Comparison of ENCODE assay signal across 19 cellular contexts in the genomic region with DNA sequence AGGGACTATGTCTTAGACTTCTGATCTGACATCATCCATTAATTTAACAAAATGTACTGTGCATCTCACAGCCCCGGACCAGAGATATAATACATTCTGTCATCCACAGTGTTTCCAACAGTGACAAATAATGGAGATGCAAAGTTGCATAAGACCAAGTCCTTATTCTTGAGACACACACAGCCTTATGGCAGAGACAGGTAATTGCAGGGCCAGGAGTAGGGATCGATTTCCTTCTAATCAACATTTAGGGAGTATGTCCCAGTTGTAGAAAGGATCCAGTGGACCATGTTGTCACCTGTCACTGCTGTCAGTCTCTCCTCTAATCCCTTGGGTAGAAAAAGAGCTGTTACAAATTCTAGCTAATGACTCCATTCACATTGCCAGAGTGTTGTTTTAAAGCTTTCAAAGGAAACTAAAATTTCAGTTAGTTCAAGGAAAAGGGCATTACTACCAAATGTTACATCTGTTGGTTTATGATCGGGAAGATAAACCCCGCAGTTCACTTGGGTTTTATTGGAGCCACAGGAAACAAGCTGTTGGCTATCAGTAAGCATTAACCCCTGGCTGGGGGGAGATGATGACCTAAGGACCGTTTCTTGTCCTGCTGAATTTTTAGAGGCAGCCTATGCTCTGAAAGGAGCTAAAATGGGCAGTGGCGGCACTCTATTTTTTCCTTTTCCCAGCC.
A peak's percentile ranks its signal among the peaks of the same experiment; 100 is the strongest.
DNase-seq lines count a peak whose midpoint lies in the region; ATAC-seq and TF ChIP-seq lines count a peak whose summit lies in the region.
"Had no signal": no experiment of that assay in that cellular context is flagged by ENCODE, and none has a peak within 500 bp of the region (broad histone marks: within the 10 kb centered on the region; RNA-seq: fewer than 3 reads in every experiment).

No MANE protein-coding gene starts in this region.

- no peak for TF ChIP-seq POLR2A in HCT116 (IDR thresholded peaks at IDR 0.05; ENCODE audit: borderline replicate concordance, extremely low read depth, insufficient read depth, insufficient read length)

- no peaks in the 10 kb centered on the region for H3K79me2 ChIP-seq in HCT116 (ENCODE audit: insufficient read depth, low read length)

- CTCF ChIA-PET in HCT116 (lab: Charles Lee) = no interaction called here

- no peaks in the 10 kb centered on the region for H3K27me3 ChIP-seq in HCT116 (ENCODE audit: insufficient read depth, low read length)
- H3K27me3 ChIP-seq in WERI-Rb-1 (ENCODE audit: insufficient read depth, low read depth, severe bottlenecking) = no peaks in the 10 kb centered on the region
- no peaks in the 10 kb centered on the region for H3K27me3 ChIP-seq in dorsolateral prefrontal cortex
- H3K27me3 ChIP-seq: ovary, testis had no signal

- RAD21 ChIA-PET in HCT116 (lab: Charles Lee; ENCODE audit: low non-redundant PET in 1 of 2, low total read pairs in 2 of 2, uncharacterized antibody in 2 of 2, unreplicated experiment in 2 of 2) = no interaction called here

- H3K36me3 ChIP-seq in HCT116 (ENCODE audit: control insufficient read depth in 1 of 2, insufficient read depth in 2 of 2, low read length in 2 of 2) = no peaks in the 10 kb centered on the region
- no peaks in the 10 kb centered on the region for H3K36me3 ChIP-seq in WERI-Rb-1
- H3K36me3 ChIP-seq: ovary had no signal

- TF ChIP-seq CTCF in GM12864 (IDR thresholded peaks at IDR 0.05; ENCODE audit: low read depth, low read length, missing control alignments) (peak; percentile 25), HCT116 (IDR thresholded peaks at IDR 0.05 in 2 of 3, conservative IDR thresholded peaks at IDR 0.05 in 1 of 3; ENCODE audit: borderline replicate concordance in 1 of 3, insufficient read depth in 1 of 3, low read depth in 2 of 3, low read length in 2 of 3) (peak in 2 of 3 experiments; percentile 38 to 39; a peak in 4 of 6 replicates), WERI-Rb-1 (IDR thresholded peaks at IDR 0.05; ENCODE audit: low read depth, low read length) (0 out of 2 replicates have a peak, but pooled peaks have one; percentile 20), dorsolateral prefrontal cortex (IDR thresholded peaks at IDR 0.05 in 54 of 56, conservative IDR thresholded peaks at IDR 0.05 in 2 of 56; ENCODE audit: low read depth in 1 of 56, partially characterized antibody in 56 of 56) (no peak)

- no peak overlapping the region for H3K4me3 ChIP-seq in GM12864 (ENCODE audit: low read depth, low read length)
- H3K4me3 ChIP-seq in HCT116 (replicated peaks in 1 of 2; ENCODE audit: low read depth in 1 of 2, low read length in 2 of 2) = no peak overlapping the region
- no peak overlapping the region for H3K4me3 ChIP-seq in WERI-Rb-1 (ENCODE audit: low read depth, low read length)
- H3K4me3 ChIP-seq in dorsolateral prefrontal cortex = no peak overlapping the region
- H3K4me3 ChIP-seq: ovary, testis had no signal

- no peak overlapping the region for H3K4me2 ChIP-seq in HCT116 (ENCODE audit: low read length)

- H3K4me1 ChIP-seq in HCT116 (ENCODE audit: control insufficient read depth in 1 of 2, insufficient read depth in 2 of 2, low read length in 2 of 2) = no peaks in the 10 kb centered on the region
- H3K4me1 ChIP-seq: testis had no signal

- no peak overlapping the region for H3K9ac ChIP-seq in HCT116 (ENCODE audit: low read length)

- BruUV-seq in HCT116 (replicated peaks; lab: Mats Ljungman, UMichigan) = no TSS peak

- intact Hi-C loops in HCT116 (cut with micrococcal nuclease) = no loop called here
- intact Hi-C loops in dorsolateral prefrontal cortex (cut with DNase I) = no loop called here

- H2AFZ ChIP-seq in HCT116 (ENCODE audit: low read depth, low read length, poor library complexity, severe bottlenecking) = no peak overlapping the region

- no peaks in the 10 kb centered on the region for H3K9me2 ChIP-seq in HCT116 (ENCODE audit: insufficient read depth)

- TF ChIP-seq RAD21 in HCT116 (IDR thresholded peaks at IDR 0.05; ENCODE audit: low read depth) = peak; percentile 14; the same call in 1 of the 2 replicates

- no peaks in the 10 kb centered on the region for H4K20me1 ChIP-seq in HCT116 (ENCODE audit: insufficient read depth)

- H3K27ac ChIP-seq in HCT116 (ENCODE audit: low read depth, low read length) (no peak overlapping the region), WERI-Rb-1 (no peak overlapping the region), dorsolateral prefrontal cortex (no peak overlapping the region)
- H3K27ac ChIP-seq: C4-2B, ovary, RWPE1, testis had no signal

- POLR2A ChIA-PET in HCT116 (lab: Charles Lee) = no interaction called here

- ATAC-seq in HCT116 (0 out of 2 replicates have a peak, but pooled peaks have one; percentile 36), HG02981 (IDR thresholded peaks at IDR 0.05; ENCODE audit: unreplicated experiment) (no peak), HG02610 (IDR thresholded peaks at IDR 0.05; ENCODE audit: unreplicated experiment) (no peak)
- ATAC-seq: left colon had no signal

- H3K9me3 ChIP-seq in HCT116 (ENCODE audit: control insufficient read depth in 1 of 2, insufficient read depth in 1 of 2, low read depth in 1 of 2, low read length in 2 of 2) (no peaks in the 10 kb centered on the region), WERI-Rb-1 (ENCODE audit: severe bottlenecking) (no peaks in the 10 kb centered on the region)
- H3K9me3 ChIP-seq: ovary, testis had no signal

- DNase-seq in GM12864 (ENCODE audit: low read depth) (no peak), HCT116 (ENCODE audit: low read depth, low spot score) (no peak), WERI-Rb-1 (no peak), left kidney (ENCODE audit: low read depth, low spot score) (peak; percentile 13), dorsolateral prefrontal cortex (no peak)
- DNase-seq: activated naive CD4-positive, alpha-beta T cell; DMS79 treated with DMSO at 0.1 percent for 48 hours; KG1; left colon; NCI-H187; NCI-H526; ovary; stimulated activated CD4-positive, alpha-beta T cell treated with anti-CD3 and anti-CD28 coated beads, Interleukin-4, amount 100 ng/mL, for 1 hour; T-helper 1 cell; testis had no signal

TF ChIP-seq in HCT116, 20 proteins besides CTCF, POLR2A, EP300 and RAD21 (continues in another document):
- TF ChIP-seq FOSL1 (IDR thresholded peaks at IDR 0.05; ENCODE audit: low read depth) = no peak
- TF ChIP-seq YY1 (IDR thresholded peaks at IDR 0.05; ENCODE audit: extremely low read depth, insufficient replicate concordance, low read depth, low read length) = no peak
- TF ChIP-seq, protein P1, sequence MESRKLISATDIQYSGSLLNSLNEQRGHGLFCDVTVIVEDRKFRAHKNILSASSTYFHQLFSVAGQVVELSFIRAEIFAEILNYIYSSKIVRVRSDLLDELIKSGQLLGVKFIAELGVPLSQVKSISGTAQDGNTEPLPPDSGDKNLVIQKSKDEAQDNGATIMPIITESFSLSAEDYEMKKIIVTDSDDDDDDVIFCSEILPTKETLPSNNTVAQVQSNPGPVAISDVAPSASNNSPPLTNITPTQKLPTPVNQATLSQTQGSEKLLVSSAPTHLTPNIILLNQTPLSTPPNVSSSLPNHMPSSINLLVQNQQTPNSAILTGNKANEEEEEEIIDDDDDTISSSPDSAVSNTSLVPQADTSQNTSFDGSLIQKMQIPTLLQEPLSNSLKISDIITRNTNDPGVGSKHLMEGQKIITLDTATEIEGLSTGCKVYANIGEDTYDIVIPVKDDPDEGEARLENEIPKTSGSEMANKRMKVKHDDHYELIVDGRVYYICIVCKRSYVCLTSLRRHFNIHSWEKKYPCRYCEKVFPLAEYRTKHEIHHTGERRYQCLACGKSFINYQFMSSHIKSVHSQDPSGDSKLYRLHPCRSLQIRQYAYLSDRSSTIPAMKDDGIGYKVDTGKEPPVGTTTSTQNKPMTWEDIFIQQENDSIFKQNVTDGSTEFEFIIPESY (IDR thresholded peaks at IDR 0.05; ENCODE audit: extremely low read depth, insufficient replicate concordance, low read length) = no peak
- no peak for TF ChIP-seq SIN3A (IDR thresholded peaks at IDR 0.05; ENCODE audit: low read depth)
- no peak for TF ChIP-seq EGR1 (IDR thresholded peaks at IDR 0.05; ENCODE audit: low read depth)
- TF ChIP-seq, protein P2, sequence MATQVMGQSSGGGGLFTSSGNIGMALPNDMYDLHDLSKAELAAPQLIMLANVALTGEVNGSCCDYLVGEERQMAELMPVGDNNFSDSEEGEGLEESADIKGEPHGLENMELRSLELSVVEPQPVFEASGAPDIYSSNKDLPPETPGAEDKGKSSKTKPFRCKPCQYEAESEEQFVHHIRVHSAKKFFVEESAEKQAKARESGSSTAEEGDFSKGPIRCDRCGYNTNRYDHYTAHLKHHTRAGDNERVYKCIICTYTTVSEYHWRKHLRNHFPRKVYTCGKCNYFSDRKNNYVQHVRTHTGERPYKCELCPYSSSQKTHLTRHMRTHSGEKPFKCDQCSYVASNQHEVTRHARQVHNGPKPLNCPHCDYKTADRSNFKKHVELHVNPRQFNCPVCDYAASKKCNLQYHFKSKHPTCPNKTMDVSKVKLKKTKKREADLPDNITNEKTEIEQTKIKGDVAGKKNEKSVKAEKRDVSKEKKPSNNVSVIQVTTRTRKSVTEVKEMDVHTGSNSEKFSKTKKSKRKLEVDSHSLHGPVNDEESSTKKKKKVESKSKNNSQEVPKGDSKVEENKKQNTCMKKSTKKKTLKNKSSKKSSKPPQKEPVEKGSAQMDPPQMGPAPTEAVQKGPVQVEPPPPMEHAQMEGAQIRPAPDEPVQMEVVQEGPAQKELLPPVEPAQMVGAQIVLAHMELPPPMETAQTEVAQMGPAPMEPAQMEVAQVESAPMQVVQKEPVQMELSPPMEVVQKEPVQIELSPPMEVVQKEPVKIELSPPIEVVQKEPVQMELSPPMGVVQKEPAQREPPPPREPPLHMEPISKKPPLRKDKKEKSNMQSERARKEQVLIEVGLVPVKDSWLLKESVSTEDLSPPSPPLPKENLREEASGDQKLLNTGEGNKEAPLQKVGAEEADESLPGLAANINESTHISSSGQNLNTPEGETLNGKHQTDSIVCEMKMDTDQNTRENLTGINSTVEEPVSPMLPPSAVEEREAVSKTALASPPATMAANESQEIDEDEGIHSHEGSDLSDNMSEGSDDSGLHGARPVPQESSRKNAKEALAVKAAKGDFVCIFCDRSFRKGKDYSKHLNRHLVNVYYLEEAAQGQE (IDR thresholded peaks at IDR 0.05; ENCODE audit: low read depth) = no peak
- no peak for TF ChIP-seq CEBPB (IDR thresholded peaks at IDR 0.05; ENCODE audit: low read depth)
- TF ChIP-seq ZFX (IDR thresholded peaks at IDR 0.05) = no peak
- no peak for TF ChIP-seq ELF1 (IDR thresholded peaks at IDR 0.05; ENCODE audit: borderline replicate concordance, low read depth)
- no peak for TF ChIP-seq EZH2phosphoT487 (IDR thresholded peaks at IDR 0.05; ENCODE audit: borderline replicate concordance)
- no peak for TF ChIP-seq SP1 (IDR thresholded peaks at IDR 0.05; ENCODE audit: low read depth)
- TF ChIP-seq, protein P3, sequence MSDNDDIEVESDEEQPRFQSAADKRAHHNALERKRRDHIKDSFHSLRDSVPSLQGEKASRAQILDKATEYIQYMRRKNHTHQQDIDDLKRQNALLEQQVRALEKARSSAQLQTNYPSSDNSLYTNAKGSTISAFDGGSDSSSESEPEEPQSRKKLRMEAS (IDR thresholded peaks at IDR 0.05) = no peak
- TF ChIP-seq SRF (IDR thresholded peaks at IDR 0.05; ENCODE audit: low read depth) = no peak
- no peak for TF ChIP-seq TCF7L2 (IDR thresholded peaks at IDR 0.05; ENCODE audit: borderline replicate concordance, extremely low read depth, insufficient read depth, insufficient read length)

Comparison
In these comparisons a context has a peak if more than half of its experiments do, and no peak if none do; other contexts are left out.
1. CTCF ChIP-seq: peak in GM12864 (single experiment), HCT116 (2 of 3) and WERI-Rb-1 (single experiment); none in dorsolateral prefrontal cortex (0 of 56).